Comparison of ENCODE assay signal across 33 cellular contexts in the genomic region with DNA sequence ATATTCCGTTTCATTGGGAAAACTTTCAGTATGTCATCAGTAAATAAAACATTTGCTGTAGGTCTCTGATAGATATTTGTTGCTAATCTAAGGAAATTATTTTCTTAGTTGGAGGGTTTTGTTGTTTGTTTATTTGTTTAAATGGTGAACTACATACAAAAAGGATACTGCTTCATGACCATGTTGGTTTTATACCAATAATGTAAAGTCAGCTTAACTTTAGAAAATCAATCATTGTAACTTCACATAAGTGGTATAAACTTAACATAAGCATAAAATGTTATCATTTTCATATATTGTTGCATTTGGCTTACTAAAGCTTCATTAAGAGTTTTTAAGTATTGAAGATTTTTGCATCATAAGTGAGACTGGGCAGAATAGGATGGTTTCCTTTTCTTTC.
"Had no signal": no experiment of that assay in that cellular context is flagged by ENCODE, and none has a peak within 500 bp of the region (broad histone marks: within the 10 kb centered on the region; RNA-seq: fewer than 3 reads in every experiment).

No MANE protein-coding gene starts in this region.

- H3K27ac Mint-ChIP-seq: activated B cell treated with CpG ODN at 0.5 μM for 24 hours; activated naive CD4-positive, alpha-beta T cell treated with anti-CD3 and anti-CD28 coated beads, Interleukin-2, amount 10 ng/mL, durations not matched to agents 7 days and 5 days; activated naive CD8-positive, alpha-beta T cell treated with anti-CD3 and anti-CD28 coated beads, Interleukin-2, amount 10 ng/mL, durations not matched to agents 7 days and 5 days; activated T-helper 1 cell treated with anti-CD3 and anti-CD28 coated beads, Interleukin-12 subunit alpha, Interleukin-12 subunit beta, Interleukin-2, Interleukin-4 antibody, amounts not matched to agents 30 ng/mL and 10 ng/mL and 1 ng/mL, durations not matched to agents 14 hours and 24 hours and 36 hours; activated T-helper 2 cell treated with anti-CD3 and anti-CD28 coated beads, Interferon-gamma antibody, Interleukin-2, Interleukin-4, amounts not matched to agents 10 μg/mL and 5 μg/mL and 100 μg/mL, durations not matched to agents 14 hours and 24 hours and 36 hours; T-cell; T-helper 1 cell treated with Interleukin-12 subunit alpha and Interleukin-12 subunit beta and Interleukin-4 antibody, amounts not matched to agents 30 μg/mL and 1 μg/mL, for 36 hours; T-helper 2 cell treated with Interferon-gamma antibody and Interleukin-4, amounts not matched to agents 5 μg/mL and 100 μg/mL, for 36 hours had no signal

- FAIRE-seq: astrocyte, bronchial epithelial cell, colon had no signal

- H3K4me3 Mint-ChIP-seq: activated B cell treated with CpG ODN at 0.5 μM for 24 hours; activated CD8-positive, alpha-beta T cell treated with anti-CD3 and anti-CD28 coated beads for 36 hours; activated naive CD4-positive, alpha-beta T cell treated with anti-CD3 and anti-CD28 coated beads, Interleukin-2, amount 10 ng/mL, durations not matched to agents 7 days and 5 days; activated naive CD8-positive, alpha-beta T cell treated with anti-CD3 and anti-CD28 coated beads, Interleukin-2, amount 10 ng/mL, durations not matched to agents 7 days and 5 days; activated T-helper 1 cell treated with anti-CD3 and anti-CD28 coated beads, Interleukin-12 subunit alpha, Interleukin-12 subunit beta, Interleukin-2, Interleukin-4 antibody, amounts not matched to agents 30 ng/mL and 10 ng/mL and 1 ng/mL, durations not matched to agents 14 hours and 24 hours and 36 hours; effector memory CD8-positive, alpha-beta T cell; T-cell; T-helper 1 cell treated with Interleukin-12 subunit alpha and Interleukin-12 subunit beta and Interleukin-4 antibody, amounts not matched to agents 30 μg/mL and 1 μg/mL, for 36 hours; T-helper 2 cell treated with Interferon-gamma antibody and Interleukin-4, amounts not matched to agents 5 μg/mL and 100 μg/mL, for 36 hours had no signal

- H3K9me3 ChIP-seq: esophagus squamous epithelium, gastroesophageal sphincter, heart right ventricle had no signal

- H3K27me3 Mint-ChIP-seq: activated B cell treated with CpG ODN at 0.5 μM for 24 hours; activated CD8-positive, alpha-beta T cell treated with anti-CD3 and anti-CD28 coated beads for 36 hours; activated naive CD4-positive, alpha-beta T cell treated with anti-CD3 and anti-CD28 coated beads, Interleukin-2, amount 10 ng/mL, durations not matched to agents 7 days and 5 days; activated naive CD8-positive, alpha-beta T cell treated with anti-CD3 and anti-CD28 coated beads, Interleukin-2, amount 10 ng/mL, durations not matched to agents 7 days and 5 days; effector memory CD8-positive, alpha-beta T cell; T-cell had no signal

- H3K9me3 Mint-ChIP-seq: activated B cell treated with CpG ODN at 0.5 μM for 24 hours; activated CD8-positive, alpha-beta T cell treated with anti-CD3 and anti-CD28 coated beads for 36 hours; activated naive CD4-positive, alpha-beta T cell treated with anti-CD3 and anti-CD28 coated beads, Interleukin-2, amount 10 ng/mL, durations not matched to agents 7 days and 5 days; activated naive CD4-positive, alpha-beta T cell treated with anti-CD3 and anti-CD28 coated beads, Interleukin-2, amount 50 U/mL, for 72 hours; activated naive CD8-positive, alpha-beta T cell treated with anti-CD3 and anti-CD28 coated beads, Interleukin-2, amount 10 ng/mL, durations not matched to agents 7 days and 5 days; activated T-helper 1 cell treated with anti-CD3 and anti-CD28 coated beads, Interleukin-12 subunit alpha, Interleukin-12 subunit beta, Interleukin-2, Interleukin-4 antibody, amounts not matched to agents 30 ng/mL and 10 ng/mL and 1 ng/mL, durations not matched to agents 14 hours and 24 hours and 36 hours; activated T-helper 2 cell treated with anti-CD3 and anti-CD28 coated beads, Interferon-gamma antibody, Interleukin-2, Interleukin-4, amounts not matched to agents 10 μg/mL and 5 μg/mL and 100 μg/mL, durations not matched to agents 14 hours and 24 hours and 36 hours; effector memory CD8-positive, alpha-beta T cell; T-cell; T-helper 1 cell treated with Interleukin-12 subunit alpha and Interleukin-12 subunit beta and Interleukin-4 antibody, amounts not matched to agents 30 μg/mL and 1 μg/mL, for 36 hours; T-helper 2 cell treated with Interferon-gamma antibody and Interleukin-4, amounts not matched to agents 5 μg/mL and 100 μg/mL, for 36 hours had no signal

- ATAC-seq: effector memory CD8-positive, alpha-beta T cell; gastroesophageal sphincter; heart right ventricle; T-cell had no signal

- DNase-seq: activated B cell treated with CpG ODN at 0.5 μM for 24 hours; activated CD4-positive, alpha-beta T cell treated with anti-CD3 and anti-CD28 coated beads for 48 hours; activated CD4-positive, alpha-beta T cell treated with anti-CD3 and anti-CD28 coated beads, Interleukin-2, amount 50 U/mL, for 1 hour; activated CD4-positive, alpha-beta T cell treated with anti-CD3 and anti-CD28 coated beads, Interleukin-2, amount 50 U/mL, for 48 hours; activated CD8-positive, alpha-beta memory T cell treated with anti-CD3 and anti-CD28 coated beads for 24 hours; activated CD8-positive, alpha-beta T cell treated with anti-CD3 and anti-CD28 coated beads for 36 hours; activated gamma-delta T cell; activated naive CD4-positive, alpha-beta T cell; activated naive CD4-positive, alpha-beta T cell treated with anti-CD3 and anti-CD28 coated beads, Interleukin-2, amount 10 ng/mL, durations not matched to agents 7 days and 5 days; activated naive CD8-positive, alpha-beta T cell treated with anti-CD3 and anti-CD28 coated beads, Interleukin-2, amount 10 ng/mL, durations not matched to agents 7 days and 5 days; activated T-cell treated with anti-CD3 and anti-CD28 coated beads, Interleukin-2, amount 50 U/mL, for 1 hour; activated T-cell treated with anti-CD3 and anti-CD28 coated beads, Interleukin-2, amount 50 U/mL, for 48 hours; brain microvascular endothelial cell; cortex of kidney; dermis blood vessel endothelial cell; effector CD4-positive, alpha-beta T cell; effector memory CD8-positive, alpha-beta T cell; esophagus squamous epithelium; foreskin melanocyte; heart right ventricle; T-cell; T1000; WERI-Rb-1 had no signal

- H3K27me3 ChIP-seq: brain microvascular endothelial cell, esophagus squamous epithelium, gastroesophageal sphincter, heart right ventricle had no signal

- H3K4me3 ChIP-seq: esophagus squamous epithelium, gastroesophageal sphincter, heart right ventricle had no signal

- H3K27ac ChIP-seq: brain microvascular endothelial cell, epithelial cell of prostate, esophagus squamous epithelium, gastroesophageal sphincter, heart right ventricle, WERI-Rb-1 had no signal

- H3K4me1 ChIP-seq: gastroesophageal sphincter, heart right ventricle had no signal
